In the genomic region with DNA sequence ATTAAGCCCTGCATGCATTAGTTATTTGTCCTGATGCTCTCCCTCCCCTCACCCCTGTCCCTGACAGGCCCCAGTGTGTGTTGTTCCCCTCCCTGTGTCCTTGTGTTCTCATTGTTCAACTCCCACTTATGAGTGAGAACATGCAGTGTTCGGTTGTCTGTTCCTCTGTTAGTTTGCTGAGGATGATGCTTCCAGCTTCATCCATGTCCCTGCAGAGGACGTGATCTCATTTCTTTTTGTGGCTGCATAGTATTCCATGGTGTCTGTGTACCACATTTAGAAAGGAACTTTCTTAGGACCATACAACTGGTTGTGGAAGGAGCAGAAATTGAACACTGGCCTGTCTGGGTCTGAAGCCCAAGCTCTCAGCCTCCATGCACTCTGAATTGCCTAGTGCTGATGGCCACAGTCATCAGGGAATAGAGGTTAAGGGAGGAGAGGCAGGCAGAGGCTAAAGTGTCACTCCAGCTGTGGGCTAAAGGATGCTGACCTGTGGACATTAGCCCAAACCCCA, we compare ENCODE assay signal across 20 cellular contexts.
"Had no signal": no experiment of that assay in that cellular context is flagged by ENCODE, and none has a peak within 500 bp of the region (broad histone marks: within the 10 kb centered on the region; RNA-seq: fewer than 3 reads in every experiment).

No MANE protein-coding gene starts in this region.

- DNase-seq: activated CD4-positive, alpha-beta memory T cell treated with anti-CD3 and anti-CD28 coated beads for 36 hours; activated CD4-positive, alpha-beta T cell treated with anti-CD3 and anti-CD28 coated beads for 4 hours; activated CD4-positive, CD25-positive, alpha-beta regulatory T cell; activated effector memory CD4-positive, alpha-beta T cell treated with anti-CD3 and anti-CD28 coated beads, Interleukin-2, amount 50 U/mL, for 16 hours; activated naive CD4-positive, alpha-beta T cell treated with anti-CD3 and anti-CD28 coated beads, Interleukin-2, amount 50 U/mL, for 16 hours; activated naive CD8-positive, alpha-beta T cell treated with anti-CD3 and anti-CD28 coated beads, Interleukin-2, amount 50 U/mL, for 24 hours; activated T-cell treated with anti-CD3 and anti-CD28 coated beads, Interleukin-2, amount 50 U/mL, for 72 hours; body of pancreas; caudate nucleus; islet precursor cell; left cardiac atrium; stimulated activated CD4-positive, alpha-beta T cell treated with anti-CD3 and anti-CD28 coated beads, Interleukin-12 subunit alpha, Interleukin-12 subunit beta, amount 100 ng/mL, for 4 hours; stimulated activated naive CD8-positive, alpha-beta T cell treated with anti-CD3 and anti-CD28 coated beads, Interleukin-15, amount 100 ng/mL, for 72 hours; tibial artery had no signal

- H3K4me3 ChIP-seq: body of pancreas, gastroesophageal sphincter, heart left ventricle, neural progenitor cell, prostate gland, tibial artery had no signal

- H3K27me3 ChIP-seq: body of pancreas, gastroesophageal sphincter, heart left ventricle, neural progenitor cell, tibial artery had no signal

- H3K36me3 Mint-ChIP-seq: activated CD4-positive, alpha-beta memory T cell treated with anti-CD3 and anti-CD28 coated beads for 36 hours had no signal

- H3K27me3 Mint-ChIP-seq: activated CD4-positive, alpha-beta memory T cell treated with anti-CD3 and anti-CD28 coated beads for 36 hours; activated naive CD8-positive, alpha-beta T cell treated with anti-CD3 and anti-CD28 coated beads, Interleukin-2, amount 50 U/mL, for 24 hours; memory B cell; stimulated activated naive CD8-positive, alpha-beta T cell treated with anti-CD3 and anti-CD28 coated beads, Interleukin-15, amount 100 ng/mL, for 72 hours had no signal

- H3K4me1 ChIP-seq: prostate gland had no signal

- H3K36me3 ChIP-seq: gastroesophageal sphincter, heart left ventricle, neural progenitor cell, prostate gland, tibial artery had no signal

- ATAC-seq: activated naive CD8-positive, alpha-beta T cell treated with anti-CD3 and anti-CD28 coated beads, Interleukin-2, amount 50 U/mL, for 24 hours; activated T-cell treated with anti-CD3 and anti-CD28 coated beads, Interleukin-2, amount 50 U/mL, for 72 hours; body of pancreas; gastroesophageal sphincter; heart left ventricle; left cardiac atrium; stimulated activated naive CD8-positive, alpha-beta T cell treated with anti-CD3 and anti-CD28 coated beads, Interleukin-15, amount 100 ng/mL, for 72 hours had no signal

- H3K9me3 ChIP-seq: body of pancreas, gastroesophageal sphincter, heart left ventricle, prostate gland, tibial artery had no signal

- H3K27ac Mint-ChIP-seq: activated CD4-positive, alpha-beta memory T cell treated with anti-CD3 and anti-CD28 coated beads for 36 hours; activated naive CD8-positive, alpha-beta T cell treated with anti-CD3 and anti-CD28 coated beads, Interleukin-2, amount 50 U/mL, for 24 hours; activated T-cell treated with anti-CD3 and anti-CD28 coated beads, Interleukin-2, amount 50 U/mL, for 72 hours; memory B cell; T-helper 1 cell treated with Interleukin-12 subunit alpha and Interleukin-12 subunit beta and Interleukin-4 antibody, amounts not matched to agents 30 μg/mL and 1 μg/mL, for 36 hours had no signal

- H3K9me3 Mint-ChIP-seq: activated naive CD8-positive, alpha-beta T cell treated with anti-CD3 and anti-CD28 coated beads, Interleukin-2, amount 50 U/mL, for 24 hours; activated T-cell treated with anti-CD3 and anti-CD28 coated beads, Interleukin-2, amount 50 U/mL, for 72 hours; memory B cell; neural progenitor cell; stimulated activated naive CD8-positive, alpha-beta T cell treated with anti-CD3 and anti-CD28 coated beads, Interleukin-15, amount 100 ng/mL, for 72 hours had no signal

- H3K4me3 Mint-ChIP-seq: activated CD4-positive, alpha-beta memory T cell treated with anti-CD3 and anti-CD28 coated beads for 36 hours; activated naive CD8-positive, alpha-beta T cell treated with anti-CD3 and anti-CD28 coated beads, Interleukin-2, amount 50 U/mL, for 24 hours; activated T-cell treated with anti-CD3 and anti-CD28 coated beads, Interleukin-2, amount 50 U/mL, for 72 hours; memory B cell; neural progenitor cell; stimulated activated naive CD8-positive, alpha-beta T cell treated with anti-CD3 and anti-CD28 coated beads, Interleukin-15, amount 100 ng/mL, for 72 hours; T-helper 1 cell treated with Interleukin-12 subunit alpha and Interleukin-12 subunit beta and Interleukin-4 antibody, amounts not matched to agents 30 μg/mL and 1 μg/mL, for 36 hours had no signal
